ENCODE assay signal across 14 cellular contexts in the genomic region with DNA sequence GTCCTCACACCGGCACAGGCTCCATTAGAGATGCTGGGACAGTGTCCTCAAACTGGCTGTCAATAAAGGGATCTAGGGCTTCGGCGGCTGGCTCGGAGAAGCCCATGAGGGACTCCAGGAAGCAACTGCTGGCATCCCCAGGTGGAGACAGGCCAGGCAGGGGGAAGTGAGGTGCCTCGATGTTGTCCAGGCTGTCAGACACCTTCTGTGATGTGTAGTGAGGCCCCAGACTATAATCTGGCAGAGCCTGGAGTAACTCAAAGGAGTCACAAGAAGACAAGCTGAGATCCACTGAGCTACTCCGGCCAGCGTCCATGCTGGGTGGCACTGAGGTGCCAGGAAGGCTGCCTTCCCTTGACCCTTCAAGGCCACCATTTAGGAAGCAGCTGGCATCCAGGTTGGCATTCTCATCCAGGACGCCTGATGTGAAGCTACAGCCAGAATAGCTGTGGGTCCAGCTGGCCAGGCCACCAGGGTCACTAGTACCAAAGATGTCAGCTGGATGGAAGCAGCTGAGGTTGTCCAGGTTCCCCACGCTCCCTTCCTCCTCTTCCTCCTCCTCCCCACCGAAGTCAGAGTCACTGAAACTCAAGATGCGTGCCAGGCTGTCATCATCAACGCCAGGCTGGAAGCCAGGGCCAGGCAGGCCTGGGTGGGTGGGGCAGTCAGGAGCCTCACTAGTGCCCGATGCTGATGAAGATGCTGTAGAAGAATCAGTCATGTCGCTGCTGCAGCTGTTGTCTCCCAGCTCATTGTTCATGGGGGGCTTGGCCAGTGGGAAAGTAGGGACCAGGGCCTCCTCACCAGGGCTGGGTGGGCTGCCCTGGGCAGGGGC. TPM values are rescaled to one million over a fixed set of nuclear protein-coding genes. Genes with fewer than 3 reads are reported as not detected.
DNase-seq lines count a peak whose midpoint lies in the region; ATAC-seq, FAIRE-seq and TF ChIP-seq lines count a peak whose summit lies in the region.
"Had no signal": no experiment of that assay in that cellular context is flagged by ENCODE, and none has a peak within 500 bp of the region (broad histone marks: within the 10 kb centered on the region; RNA-seq: fewer than 3 reads in every experiment).

No MANE protein-coding gene starts in this region.

- H3K9me3 ChIP-seq in HCT116 (ENCODE audit: control insufficient read depth in 1 of 2, insufficient read depth in 1 of 2, low read depth in 1 of 2, low read length in 2 of 2) (no peaks in the 10 kb centered on the region), prostate gland (no peaks in the 10 kb centered on the region), small intestine (ENCODE audit: control insufficient read depth, low read depth) (no peaks in the 10 kb centered on the region), mucosa of descending colon (no peaks in the 10 kb centered on the region)
- H3K9me3 ChIP-seq: SK-N-SH had no signal

- DNase-seq in HCT116 (ENCODE audit: low read depth, low spot score) (no peak), epithelial cell of prostate (ENCODE audit: low read depth, low spot score) (no peak), prostate gland (ENCODE audit: low spot score) (no peak), small intestine (no peak), mucosa of descending colon (no peak), cerebellar nuclear complex (lab: John Stamatoyannopoulos, UW) (no peak)
- DNase-seq: GF-D8; HCEC 1CT; stimulated activated CD4-positive, alpha-beta T cell treated with anti-CD3 and anti-CD28 coated beads, Interleukin-4, amount 100 ng/mL, for 4 hours had no signal

- CTCF ChIA-PET in HCT116 (lab: Charles Lee) = interaction anchor here (1.0 kb wide), 1 partner anchor 145 kb away, joined by 3 read pairs; no protein-coding TSS in a partner anchor

- H3K4me3 ChIP-seq in HCT116 (replicated peaks in 1 of 2; ENCODE audit: low read depth in 1 of 2, low read length in 2 of 2) = no peak overlapping the region
- H3K4me3 ChIP-seq in prostate gland = no peak overlapping the region
- H3K4me3 ChIP-seq in small intestine (ENCODE audit: low read depth in 1 of 2, low read length in 2 of 2) = no peak overlapping the region
- H3K4me3 ChIP-seq in mucosa of descending colon = no peak overlapping the region
- H3K4me3 ChIP-seq: lung had no signal

- no peaks in the 10 kb centered on the region for H3K27me3 ChIP-seq in HCT116 (ENCODE audit: insufficient read depth, low read length)
- no peaks in the 10 kb centered on the region for H3K27me3 ChIP-seq in prostate gland (replicated peaks; ENCODE audit: insufficient read depth)
- H3K27me3 ChIP-seq in small intestine (ENCODE audit: control insufficient read depth in 2 of 2, insufficient read depth in 2 of 2, low read length in 2 of 2) = no peaks in the 10 kb centered on the region

- WGBS in prostate gland = 75% methylated on average over 14 of the region's 14 CpGs
- WGBS in small intestine, 3 donors = 64 to 79% (median 69%) methylated on average over 14 of the region's 14 CpGs

- H3K27ac ChIP-seq in C4-2B = peak overlapping the region; percentile 81
- H3K27ac ChIP-seq in HCT116 (ENCODE audit: low read depth, low read length) = no peak overlapping the region
- peak overlapping the region; percentile 89 for H3K27ac ChIP-seq in epithelial cell of prostate
- peak overlapping the region; percentile 93 to 100 for H3K27ac ChIP-seq in prostate gland
- H3K27ac ChIP-seq in small intestine (ENCODE audit: low read depth in 1 of 2, low read length in 1 of 2) = peak overlapping the region in 1 of 2 donors; percentile 88

- no peak for FAIRE-seq in small intestine (lab: Jason Lieb, UNC)

- no peak for TF ChIP-seq CTCF in C4-2B (conservative IDR thresholded peaks at IDR 0.05)
- no peak for TF ChIP-seq CTCF in HCT116 (IDR thresholded peaks at IDR 0.05 in 2 of 3, conservative IDR thresholded peaks at IDR 0.05 in 1 of 3; ENCODE audit: borderline replicate concordance in 1 of 3, insufficient read depth in 1 of 3, low read depth in 2 of 3, low read length in 2 of 3)
- TF ChIP-seq CTCF in prostate gland (IDR thresholded peaks at IDR 0.05) = no peak
- TF ChIP-seq CTCF in mucosa of descending colon (IDR thresholded peaks at IDR 0.05) = no peak

- no peaks in the 10 kb centered on the region for H3K9me2 ChIP-seq in HCT116 (ENCODE audit: insufficient read depth)
- H3K9me2 ChIP-seq: SK-N-SH had no signal

- H3K79me2 ChIP-seq in HCT116 (ENCODE audit: insufficient read depth, low read length) = peaks cover 34% of the 10 kb centered on the region

- no peak for TF ChIP-seq RAD21 in HCT116 (IDR thresholded peaks at IDR 0.05; ENCODE audit: low read depth)

- intact Hi-C loops in HCT116 (cut with micrococcal nuclease) (no loop called here), prostate gland (cut with DNase I) (no loop called here), mucosa of descending colon (cut with DNase I, micrococcal nuclease) (loop anchor here in 1 of 2 donors (5.0 kb wide), 1 partner anchor 39 kb away; no protein-coding TSS in a partner anchor)

- H3K4me1 ChIP-seq in HCT116 (ENCODE audit: control insufficient read depth in 1 of 2, insufficient read depth in 2 of 2, low read length in 2 of 2) = peaks cover 53 to 57% of the 10 kb centered on the region in 2 experiments
- peaks cover 43% of the 10 kb centered on the region for H3K4me1 ChIP-seq in prostate gland (replicated peaks)
- H3K4me1 ChIP-seq in small intestine (ENCODE audit: control insufficient read depth in 2 of 2, insufficient read depth in 1 of 2, low read depth in 1 of 2, low read length in 1 of 2) = peaks cover 15 to 34% of the 10 kb centered on the region in 2 donors
- H3K4me1 ChIP-seq in mucosa of descending colon (ENCODE audit: low read depth) = peaks cover 57% of the 10 kb centered on the region

- peaks cover 24 to 40% of the 10 kb centered on the region in 2 experiments for H3K36me3 ChIP-seq in HCT116 (ENCODE audit: control insufficient read depth in 1 of 2, insufficient read depth in 2 of 2, low read length in 2 of 2)
- peaks cover 8 to 17% of the 10 kb centered on the region in 2 donors for H3K36me3 ChIP-seq in prostate gland
- H3K36me3 ChIP-seq in small intestine (ENCODE audit: control insufficient read depth in 2 of 2, insufficient read depth in 2 of 2, low read length in 2 of 2) = peaks cover 11 to 24% of the 10 kb centered on the region in 2 donors
- no peaks in the 10 kb centered on the region for H3K36me3 ChIP-seq in mucosa of descending colon (ENCODE audit: low read depth)

- H4K20me1 ChIP-seq in HCT116 (ENCODE audit: insufficient read depth) = peaks cover 8% of the 10 kb centered on the region; the same call in 1 of the 2 replicates

- ATAC-seq in HCT116 (no peak), mucosa of descending colon (no peak), HG03469 (IDR thresholded peaks at IDR 0.05; ENCODE audit: unreplicated experiment) (no peak)
- ATAC-seq: WTC11 had no signal

- H3K4me2 ChIP-seq in HCT116 (ENCODE audit: low read length) = peak overlapping the region; percentile 77; the same call in 1 of the 2 replicates
- H3K4me2 ChIP-seq: SK-N-SH had no signal

- POLR2A ChIA-PET in HCT116 (lab: Charles Lee) = no interaction called here

- H2AFZ ChIP-seq in HCT116 (ENCODE audit: low read depth, low read length, poor library complexity, severe bottlenecking) = no peak overlapping the region

- no peak for TF ChIP-seq POLR2A in HCT116 (IDR thresholded peaks at IDR 0.05; ENCODE audit: borderline replicate concordance, extremely low read depth, insufficient read depth, insufficient read length)
- TF ChIP-seq POLR2A in prostate gland (IDR thresholded peaks at IDR 0.05) = no peak

- no TSS peak for BruUV-seq in HCT116 (replicated peaks; lab: Mats Ljungman, UMichigan)

- RAD21 ChIA-PET in HCT116 (lab: Charles Lee; ENCODE audit: low non-redundant PET in 1 of 2, low total read pairs in 2 of 2, uncharacterized antibody in 2 of 2, unreplicated experiment in 2 of 2) = no interaction called here

- H3K9ac ChIP-seq in HCT116 (ENCODE audit: low read length) = no peak overlapping the region
- H3K9ac ChIP-seq: SK-N-SH had no signal

TF ChIP-seq in HCT116, 20 proteins besides CTCF, POLR2A, EP300 and RAD21:
- no peak for TF ChIP-seq EZH2 (IDR thresholded peaks at IDR 0.05)
- no peak for TF ChIP-seq SP1 (IDR thresholded peaks at IDR 0.05; ENCODE audit: low read depth)
- no peak for TF ChIP-seq ZNF274 (IDR thresholded peaks at IDR 0.05; ENCODE audit: low read depth, low read length)
- TF ChIP-seq EGR1 (IDR thresholded peaks at IDR 0.05; ENCODE audit: low read depth) = no peak
- TF ChIP-seq MAX (IDR thresholded peaks at IDR 0.05) = no peak
- TF ChIP-seq ELF1 (IDR thresholded peaks at IDR 0.05; ENCODE audit: borderline replicate concordance, low read depth) = no peak
- no peak for TF ChIP-seq JUND (IDR thresholded peaks at IDR 0.05)
- no peak for TF ChIP-seq EZH2phosphoT487 (IDR thresholded peaks at IDR 0.05; ENCODE audit: borderline replicate concordance)

RNA-seq across cellular contexts. Expression of gene CSRNP1, which starts 10.1 kb away (rescaled TPM):
- total RNA-seq in HCT116 (2021; ENCODE audit: unreplicated experiment) (15.0 TPM), prostate gland (10 to 100 TPM; 38.4 to 45.9 TPM), mucosa of descending colon (10 to 100 TPM; 16.9 to 38.8 (median 21.4) TPM)
- 22.5 and 60.5 TPM in 2 replicates for polyA plus RNA-seq in HCT116 (2012)
- polyA plus RNA-seq in small intestine = 10 to 100 TPM; 15.1 to 34.3 (median 17.9) TPM

RNA-seq across cellular contexts. Expression of gene TTC21A, which starts 35.8 kb away (rescaled TPM):
- 5.6 TPM for total RNA-seq in HCT116 (2021; ENCODE audit: unreplicated experiment)
- polyA plus RNA-seq in HCT116 (2012) = 2.1 TPM in 2 replicates
- 10 to 100 TPM in 1 of 2 donors, 1 to 10 TPM in 1; 9.0 to 23.2 TPM for total RNA-seq in prostate gland
- 10 to 100 TPM in 2 of 3 donors, 1 to 10 TPM in 1; 1.7 to 12.7 (median 10.5) TPM for polyA plus RNA-seq in small intestine
- 10 to 100 TPM in 1 of 3 donors, 1 to 10 TPM in 2; 6.2 to 11.1 (median 7.2) TPM for total RNA-seq in mucosa of descending colon

RNA-seq across cellular contexts. Expression of gene GORASP1, which starts 35.8 kb away (rescaled TPM):
- 38.8 TPM for total RNA-seq in HCT116 (2021; ENCODE audit: unreplicated experiment)
- 29.6 and 34.1 TPM in 2 replicates for polyA plus RNA-seq in HCT116 (2012)
- total RNA-seq in prostate gland = 100 to 1,000 TPM in 1 of 2 donors, 10 to 100 TPM in 1; 76.5 to 104 TPM
- polyA plus RNA-seq in small intestine = 10 to 100 TPM; 30.5 to 49.0 (median 35.9) TPM
- 100 to 1,000 TPM in 1 of 3 donors, 10 to 100 TPM in 2; 93.5 to 122 (median 94.7) TPM for total RNA-seq in mucosa of descending colon

RNA-seq across cellular contexts. Expression of gene XIRP1, which starts 49.1 kb away (rescaled TPM):
- total RNA-seq in HCT116 (2021; ENCODE audit: unreplicated experiment) = not detected
- 0.01 TPM in 1 of 2 replicates, not detected in the other for polyA plus RNA-seq in HCT116 (2012)
- total RNA-seq in prostate gland = 1 to 10 TPM in 1 of 2 donors, under 1 TPM in 1; 0.40 to 2.2 TPM
- 1 to 10 TPM in 2 of 3 donors, under 1 TPM in 1; 0.15 to 5.4 (median 1.6) TPM for polyA plus RNA-seq in small intestine
- total RNA-seq in mucosa of descending colon = under 1 TPM in 1 of 3 donors, not detected in 2; 0.31 TPM
- total RNA-seq: WTC11 had no signal
- polyA plus RNA-seq: SK-N-SH had no signal
